In genomic region chr17:30376621-30377452, GRCh38 we compare ENCODE assay signal across 8 cellular contexts.
DNase-seq lines count a peak whose midpoint lies in the region; ATAC-seq and TF ChIP-seq lines count a peak whose summit lies in the region.

No MANE protein-coding gene starts in this region.

- POLR2A ChIA-PET in AG04449 (lab: Yijun Ruan, JAX): no interaction called here

- H3K4me3 ChIP-seq in AG04449 (ENCODE audit: low read depth, low read length) (no peak overlapping the region; the same call in 1 of the 2 replicates), GM12864 (ENCODE audit: low read depth, low read length) (no peak overlapping the region; the same call in 1 of the 2 replicates), cardiac fibroblast (replicated peaks in 1 of 2; ENCODE audit: low read depth in 2 of 2, low read length in 2 of 2) (no peak overlapping the region)

- ATAC-seq in HG03565 (IDR thresholded peaks at IDR 0.05; ENCODE audit: unreplicated experiment) (no peak), GM18867 (IDR thresholded peaks at IDR 0.05; ENCODE audit: unreplicated experiment) (no peak)

- TF ChIP-seq CTCF in AG04449 (IDR thresholded peaks at IDR 0.05; ENCODE audit: insufficient read depth, low read length, missing control alignments) (no peak), GM12864 (IDR thresholded peaks at IDR 0.05; ENCODE audit: low read depth, low read length, missing control alignments) (no peak), cardiac fibroblast (IDR thresholded peaks at IDR 0.05; ENCODE audit: low read depth, low read length) (no peak)

- DNase-seq in AG04449 (ENCODE audit: low read depth, low spot score) (peak; percentile 44), GM12864 (ENCODE audit: low read depth) (peak; percentile 54), NCI-H69 (lab: John Stamatoyannopoulos, UW) (peak; percentile 95), cardiac fibroblast (ENCODE audit: low read depth in 2 of 2) (peak; percentile 89 to 95), nucleus accumbens (lab: John Stamatoyannopoulos, UW) (peak in 43 of 56 donors; percentile 6 to 75 (median 34)), NCI-H1694 (lab: John Stamatoyannopoulos, UW) (no peak)

- CTCF ChIA-PET in AG04449 (lab: Yijun Ruan, JAX): interaction anchor here (1.2 to 2.4 kb wide), 3 partner anchors 11 to 101 kb away, joined by 3 to 8 read pairs (median 4); partner anchors contain the start of gene GOSR1
